ENCODE assay signal across 8 cellular contexts in genomic region chrX:40996886-40997530, GRCh38.
DNase-seq lines count a peak whose midpoint lies in the region; ATAC-seq and TF ChIP-seq lines count a peak whose summit lies in the region.

No MANE protein-coding gene starts in this region.

- H3K4ac ChIP-seq in trophoblast cell (ENCODE audit: low read depth, low read length): no peak overlapping the region

- no peak for TF ChIP-seq CTCF in SK-N-SH (IDR thresholded peaks at IDR 0.05)
- TF ChIP-seq CTCF in foreskin keratinocyte (conservative IDR thresholded peaks at IDR 0.05): no peak
- TF ChIP-seq CTCF in ascending aorta (IDR thresholded peaks at IDR 0.05): no peak

- WGBS in SK-N-SH (ENCODE audit: low lambda C conversion rate): 21% methylated on average over 3 of the region's 3 CpGs
- no CpG with 5 or more reads among the region's 3 CpGs for WGBS in trophoblast cell (ENCODE audit: extremely low coverage, insufficient coverage, insufficient read length)

- H2AK5ac ChIP-seq in trophoblast cell (ENCODE audit: low read length): no peak overlapping the region

- H4K91ac ChIP-seq in trophoblast cell (ENCODE audit: low read depth, low read length): no peak overlapping the region

- no peak overlapping the region for H2BK5ac ChIP-seq in trophoblast cell (ENCODE audit: low read depth, low read length, poor library complexity)

- no peaks in the 10 kb centered on the region for H4K20me1 ChIP-seq in SK-N-SH (ENCODE audit: insufficient read depth)

- H3K14ac ChIP-seq in trophoblast cell (ENCODE audit: low read length): no peak overlapping the region

- DNase-seq in CMK (ENCODE audit: low read depth) (peak; percentile 67), HT-29 (ENCODE audit: low spot score) (peak; percentile 53), SK-N-SH (peak; percentile 44), foreskin keratinocyte (peak; percentile 53 to 56), trophoblast cell (peak; percentile 38 to 72), ascending aorta (ENCODE audit: low spot score in 2 of 2) (no peak)

- H3K79me1 ChIP-seq in trophoblast cell (ENCODE audit: low read length): no peaks in the 10 kb centered on the region

- no peaks in the 10 kb centered on the region for H3K9me2 ChIP-seq in SK-N-SH

- H3F3A ChIP-seq in SK-N-SH (replicated peaks; ENCODE audit: insufficient read depth): no peaks in the 10 kb centered on the region

- H3K9me3 ChIP-seq in SK-N-SH (no peaks in the 10 kb centered on the region), trophoblast cell (ENCODE audit: insufficient read depth, low read depth, low read length) (no peaks in the 10 kb centered on the region), ascending aorta (no peaks in the 10 kb centered on the region)

- no peak overlapping the region for H3K4me2 ChIP-seq in SK-N-SH
- peak overlapping the region; percentile 16 for H3K4me2 ChIP-seq in trophoblast cell (ENCODE audit: low read length)

- H3K9ac ChIP-seq in SK-N-SH (no peak overlapping the region), trophoblast cell (ENCODE audit: low read length) (no peak overlapping the region)

- H3K4me3 ChIP-seq in SK-N-SH (ENCODE audit: low read depth in 2 of 2, low read length in 1 of 2): no peak overlapping the region; a peak in 1 of 4 replicates
- no peak overlapping the region for H3K4me3 ChIP-seq in trophoblast cell (ENCODE audit: low read depth, low read length)
- H3K4me3 ChIP-seq in ascending aorta: no peak overlapping the region

- POLR2A ChIA-PET in SK-N-SH (lab: Yijun Ruan, JAX): no interaction called here

- no peak overlapping the region for H3K18ac ChIP-seq in trophoblast cell (ENCODE audit: low read length)

- intact Hi-C loops in ascending aorta (cut with DNase I): no loop called here

- no peak overlapping the region for H4K12ac ChIP-seq in trophoblast cell (ENCODE audit: low read depth, low read length)

- no peaks in the 10 kb centered on the region for H3K4me1 ChIP-seq in SK-N-SH (ENCODE audit: control insufficient read depth in 1 of 2, insufficient read depth in 2 of 2, low read depth in 1 of 2, low read length in 1 of 2)
- H3K4me1 ChIP-seq in foreskin keratinocyte: no peaks in the 10 kb centered on the region
- peaks cover 0 to 4% of the 10 kb centered on the region in 2 experiments for H3K4me1 ChIP-seq in trophoblast cell (ENCODE audit: control insufficient read depth in 1 of 2, insufficient read depth in 2 of 2, low read length in 2 of 2)
- H3K4me1 ChIP-seq in ascending aorta: no peaks in the 10 kb centered on the region

- H3K27me3 ChIP-seq in SK-N-SH (ENCODE audit: insufficient read depth): no peaks in the 10 kb centered on the region; the same call in 1 of the 2 replicates
- no peaks in the 10 kb centered on the region for H3K27me3 ChIP-seq in foreskin keratinocyte
- H3K27me3 ChIP-seq in trophoblast cell (ENCODE audit: insufficient read depth, low read length): no peaks in the 10 kb centered on the region
- no peaks in the 10 kb centered on the region for H3K27me3 ChIP-seq in ascending aorta

- TF ChIP-seq RAD21 in SK-N-SH (IDR thresholded peaks at IDR 0.05; ENCODE audit: low read length): no peak

- H3K79me2 ChIP-seq in SK-N-SH (ENCODE audit: insufficient read depth) (no peaks in the 10 kb centered on the region), trophoblast cell (ENCODE audit: control insufficient read depth, insufficient read depth, low read length, poor library complexity) (no peaks in the 10 kb centered on the region)

- H2BK120ac ChIP-seq in trophoblast cell (ENCODE audit: insufficient read depth, low read length, poor library complexity): no peak overlapping the region

- H2BK12ac ChIP-seq in trophoblast cell (ENCODE audit: low read length): no peak overlapping the region

- H3K27ac ChIP-seq in SK-N-SH (ENCODE audit: low read depth in 2 of 2, low read length in 1 of 2) (no peak overlapping the region), foreskin keratinocyte (no peak overlapping the region), trophoblast cell (ENCODE audit: low read depth, low read length) (no peak overlapping the region), ascending aorta (no peak overlapping the region)

- no peak for TF ChIP-seq EP300 in SK-N-SH (IDR thresholded peaks at IDR 0.05; ENCODE audit: borderline replicate concordance in 1 of 2, low read depth in 1 of 2, low read length in 1 of 2)

- no peak overlapping the region for H3K23ac ChIP-seq in trophoblast cell (ENCODE audit: low read length)

- ATAC-seq in foreskin keratinocyte: peak; percentile 80
- ATAC-seq in GM19397 (IDR thresholded peaks at IDR 0.05; ENCODE audit: unreplicated experiment): no peak
- ATAC-seq in GM21723 (IDR thresholded peaks at IDR 0.05; ENCODE audit: unreplicated experiment): no peak

- CTCF ChIA-PET in SK-N-SH (lab: Yijun Ruan, JAX): interaction anchor here (0.7 kb wide), 1 partner anchor 25 kb away, joined by 3 read pairs; no protein-coding TSS in a partner anchor

- H2AFZ ChIP-seq in SK-N-SH (ENCODE audit: low read depth) (peak overlapping the region; percentile 61; the same call in 1 of the 2 replicates), trophoblast cell (ENCODE audit: insufficient read depth, low read length, poor library complexity) (peak overlapping the region; percentile 86)

- H3K36me3 ChIP-seq in SK-N-SH (replicated peaks in 1 of 2; ENCODE audit: control insufficient read depth in 1 of 2, insufficient read depth in 2 of 2, low read length in 1 of 2) (no peaks in the 10 kb centered on the region), trophoblast cell (ENCODE audit: control insufficient read depth in 1 of 2, insufficient read depth in 2 of 2, low read length in 2 of 2) (no peaks in the 10 kb centered on the region), ascending aorta (no peaks in the 10 kb centered on the region)

- peak overlapping the region; percentile 91 for H4K8ac ChIP-seq in trophoblast cell (ENCODE audit: low read depth, low read length)

TF ChIP-seq in SK-N-SH, 30 proteins besides CTCF, POLR2A, EP300 and RAD21:
- TF ChIP-seq FOXJ3 (CRISPR knock-in tag; IDR thresholded peaks at IDR 0.05) (no peak), USF1 (IDR thresholded peaks at IDR 0.05; ENCODE audit: borderline replicate concordance, low read depth) (peak; percentile 91), YY1 (IDR thresholded peaks at IDR 0.05; ENCODE audit: low read depth) (peak; percentile 85)

Comparison
In these comparisons a context has a peak if more than half of its experiments do, and no peak if none do; other contexts are left out.
1. DNase-seq: peak in CMK (single experiment), HT-29 (single experiment), SK-N-SH (single experiment), foreskin keratinocyte (2 of 2) and trophoblast cell (2 of 2); none in ascending aorta (0 of 2).